8 cellular contexts compared by ENCODE assay signal in the genomic region with DNA sequence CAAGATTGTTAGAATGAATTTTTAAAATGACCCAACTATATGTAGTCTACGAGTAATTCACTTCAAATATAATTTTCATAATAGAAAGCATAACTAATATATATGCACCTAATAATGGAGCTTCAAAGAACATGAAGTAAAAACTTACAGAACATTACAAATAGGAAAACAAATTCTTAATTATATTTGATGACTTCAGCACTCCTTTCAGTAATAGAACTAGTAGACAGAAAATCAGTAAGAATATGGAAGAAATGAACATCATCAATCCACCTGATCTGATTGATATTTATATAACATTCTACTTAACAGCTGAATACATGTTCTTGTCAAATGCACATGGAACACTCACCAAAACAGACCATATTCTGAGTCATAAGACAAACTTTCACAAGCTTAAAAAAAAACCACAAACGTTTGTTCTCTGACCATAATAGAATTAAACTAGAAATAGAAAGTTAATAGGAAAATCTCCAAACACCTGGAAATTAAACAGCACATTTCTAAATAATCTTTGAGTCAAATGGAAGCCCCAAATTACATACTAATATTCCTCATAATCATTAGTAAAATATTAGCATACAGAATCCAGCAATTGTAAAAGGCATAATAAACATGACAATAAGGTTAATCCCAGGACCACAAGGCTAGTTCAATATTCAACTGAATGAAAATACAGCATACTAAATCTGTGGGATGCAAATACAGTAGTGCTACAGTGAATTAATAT. TPM values are rescaled to one million over a fixed set of nuclear protein-coding genes. Genes with fewer than 3 reads are reported as not detected.
DNase-seq lines count a peak whose midpoint lies in the region; ATAC-seq and TF ChIP-seq lines count a peak whose summit lies in the region.
"Had no signal": no experiment of that assay in that cellular context is flagged by ENCODE, and none has a peak within 500 bp of the region (broad histone marks: within the 10 kb centered on the region; RNA-seq: fewer than 3 reads in every experiment).

No MANE protein-coding gene starts in this region.

- no peak overlapping the region for H3K4me2 ChIP-seq in GM23338

- H3K4me3 Mint-ChIP-seq in activated CD8-positive, alpha-beta T cell treated with anti-CD3 and anti-CD28 coated beads for 36 hours = no peak overlapping the region
- H3K4me3 Mint-ChIP-seq in GM23338 = no peak overlapping the region

- POLR2A ChIA-PET in activated CD8-positive, alpha-beta T cell treated with anti-CD3 and anti-CD28 coated beads for 36 hours (lab: Charles Lee) = no interaction called here

- DNase-seq in activated CD8-positive, alpha-beta T cell treated with anti-CD3 and anti-CD28 coated beads for 36 hours = no peak
- DNase-seq in smooth muscle cell of the brain vasculature (ENCODE audit: low read depth, low spot score) (peak; percentile 26), NCI-H446 treated with DMSO at 0.1 percent for 48 hours (lab: John Stamatoyannopoulos, UW) (no peak), GM23338 (ENCODE audit: low spot score) (no peak), DMS153 (lab: John Stamatoyannopoulos, UW) (no peak)

- H2AFZ ChIP-seq in GM23338 = no peak overlapping the region

- H4K20me1 ChIP-seq in GM23338 (replicated peaks; ENCODE audit: insufficient read depth) = peaks cover 16% of the 10 kb centered on the region; the same call in 1 of the 2 replicates

- H3K36me3 ChIP-seq in GM23338 (ENCODE audit: insufficient read depth) = no peaks in the 10 kb centered on the region

- peaks cover 23% of the 10 kb centered on the region for H3K4me1 ChIP-seq in GM23338 (ENCODE audit: insufficient read depth)

- peaks cover 92% of the 10 kb centered on the region for H3K79me2 ChIP-seq in GM23338 (replicated peaks; ENCODE audit: insufficient read depth)

- no peaks in the 10 kb centered on the region for H3K9me2 ChIP-seq in GM23338 (ENCODE audit: insufficient read depth)

- TF ChIP-seq CTCF in activated CD8-positive, alpha-beta T cell treated with anti-CD3 and anti-CD28 coated beads for 36 hours (IDR thresholded peaks at IDR 0.05) = no peak
- no peak for TF ChIP-seq CTCF in GM23338 (conservative IDR thresholded peaks at IDR 0.05; ENCODE audit: low read depth in 2 of 2)

- ATAC-seq in GM19328 (IDR thresholded peaks at IDR 0.05; ENCODE audit: unreplicated experiment) = peak; percentile 81
- peak; percentile 66 for ATAC-seq in HG03103 (IDR thresholded peaks at IDR 0.05; ENCODE audit: low read depth, unreplicated experiment)
- ATAC-seq in activated CD8-positive, alpha-beta T cell treated with anti-CD3 and anti-CD28 coated beads for 36 hours = peak; percentile 76
- ATAC-seq in GM23338 = no peak

- CTCF ChIA-PET in activated CD8-positive, alpha-beta T cell treated with anti-CD3 and anti-CD28 coated beads for 36 hours (lab: Charles Lee) = interaction anchor here (2.0 kb wide), 1 partner anchor 66 kb away, joined by 6 read pairs; no protein-coding TSS in a partner anchor

- H3K27me3 Mint-ChIP-seq in activated CD8-positive, alpha-beta T cell treated with anti-CD3 and anti-CD28 coated beads for 36 hours = no peaks in the 10 kb centered on the region
- H3K27me3 Mint-ChIP-seq in GM23338 (ENCODE audit: insufficient read depth, low read depth, poor library complexity) = no peaks in the 10 kb centered on the region

- H3K27ac Mint-ChIP-seq in activated CD8-positive, alpha-beta T cell treated with anti-CD3 and anti-CD28 coated beads for 36 hours = peak overlapping the region; percentile 38
- no peak overlapping the region for H3K27ac Mint-ChIP-seq in GM23338

- no peak overlapping the region for H3K4me3 ChIP-seq in GM23338
- H3K4me3 ChIP-seq: lung had no signal

- H3K9me3 Mint-ChIP-seq in activated CD8-positive, alpha-beta T cell treated with anti-CD3 and anti-CD28 coated beads for 36 hours = peaks cover 4% of the 10 kb centered on the region
- no peaks in the 10 kb centered on the region for H3K9me3 Mint-ChIP-seq in GM23338

- H3K4me1 Mint-ChIP-seq in activated CD8-positive, alpha-beta T cell treated with anti-CD3 and anti-CD28 coated beads for 36 hours (ENCODE audit: low read depth) = peaks cover 56% of the 10 kb centered on the region
- peaks cover 27% of the 10 kb centered on the region for H3K4me1 Mint-ChIP-seq in GM23338

- intact Hi-C loops in activated CD8-positive, alpha-beta T cell treated with anti-CD3 and anti-CD28 coated beads for 36 hours (cut with micrococcal nuclease) = no loop called here

- H3F3A ChIP-seq in GM23338 (replicated peaks; ENCODE audit: low read depth) = no peaks in the 10 kb centered on the region

- H3K36me3 Mint-ChIP-seq in activated CD8-positive, alpha-beta T cell treated with anti-CD3 and anti-CD28 coated beads for 36 hours (ENCODE audit: low read depth) = peaks cover 21% of the 10 kb centered on the region
- peaks cover 9% of the 10 kb centered on the region; the same call in 2 of the 3 replicates for H3K36me3 Mint-ChIP-seq in GM23338 (ENCODE audit: low read depth)

- H3K27ac ChIP-seq in GM23338 (ENCODE audit: low read depth) = no peak overlapping the region

- H3K27me3 ChIP-seq in GM23338 (ENCODE audit: insufficient read depth) = no peaks in the 10 kb centered on the region

TF ChIP-seq in GM23338, 12 proteins besides CTCF, POLR2A, EP300 and RAD21 (continues in another document):
- TF ChIP-seq ZNF114 (CRISPR knock-in tag; IDR thresholded peaks at IDR 0.05) (no peak), STAT1 (IDR thresholded peaks at IDR 0.05; ENCODE audit: unreplicated experiment) (no peak), ZNF331 (CRISPR knock-in tag; IDR thresholded peaks at IDR 0.05; ENCODE audit: low read depth) (no peak), JUNB (IDR thresholded peaks at IDR 0.05; ENCODE audit: unreplicated experiment) (no peak), CREB1 (CRISPR knock-in tag; IDR thresholded peaks at IDR 0.05; ENCODE audit: low read depth) (no peak), POLR2AphosphoS5 (IDR thresholded peaks at IDR 0.05; ENCODE audit: low read depth) (no peak), EZH2 (IDR thresholded peaks at IDR 0.05; ENCODE audit: low read depth, unreplicated experiment) (no peak), EZH2phosphoT487 (IDR thresholded peaks at IDR 0.05; ENCODE audit: unreplicated experiment) (no peak)
- TF ChIP-seq, protein P1, sequence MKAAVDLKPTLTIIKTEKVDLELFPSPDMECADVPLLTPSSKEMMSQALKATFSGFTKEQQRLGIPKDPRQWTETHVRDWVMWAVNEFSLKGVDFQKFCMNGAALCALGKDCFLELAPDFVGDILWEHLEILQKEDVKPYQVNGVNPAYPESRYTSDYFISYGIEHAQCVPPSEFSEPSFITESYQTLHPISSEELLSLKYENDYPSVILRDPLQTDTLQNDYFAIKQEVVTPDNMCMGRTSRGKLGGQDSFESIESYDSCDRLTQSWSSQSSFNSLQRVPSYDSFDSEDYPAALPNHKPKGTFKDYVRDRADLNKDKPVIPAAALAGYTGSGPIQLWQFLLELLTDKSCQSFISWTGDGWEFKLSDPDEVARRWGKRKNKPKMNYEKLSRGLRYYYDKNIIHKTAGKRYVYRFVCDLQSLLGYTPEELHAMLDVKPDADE (IDR thresholded peaks at IDR 0.05) = no peak
- TF ChIP-seq, protein P2, sequence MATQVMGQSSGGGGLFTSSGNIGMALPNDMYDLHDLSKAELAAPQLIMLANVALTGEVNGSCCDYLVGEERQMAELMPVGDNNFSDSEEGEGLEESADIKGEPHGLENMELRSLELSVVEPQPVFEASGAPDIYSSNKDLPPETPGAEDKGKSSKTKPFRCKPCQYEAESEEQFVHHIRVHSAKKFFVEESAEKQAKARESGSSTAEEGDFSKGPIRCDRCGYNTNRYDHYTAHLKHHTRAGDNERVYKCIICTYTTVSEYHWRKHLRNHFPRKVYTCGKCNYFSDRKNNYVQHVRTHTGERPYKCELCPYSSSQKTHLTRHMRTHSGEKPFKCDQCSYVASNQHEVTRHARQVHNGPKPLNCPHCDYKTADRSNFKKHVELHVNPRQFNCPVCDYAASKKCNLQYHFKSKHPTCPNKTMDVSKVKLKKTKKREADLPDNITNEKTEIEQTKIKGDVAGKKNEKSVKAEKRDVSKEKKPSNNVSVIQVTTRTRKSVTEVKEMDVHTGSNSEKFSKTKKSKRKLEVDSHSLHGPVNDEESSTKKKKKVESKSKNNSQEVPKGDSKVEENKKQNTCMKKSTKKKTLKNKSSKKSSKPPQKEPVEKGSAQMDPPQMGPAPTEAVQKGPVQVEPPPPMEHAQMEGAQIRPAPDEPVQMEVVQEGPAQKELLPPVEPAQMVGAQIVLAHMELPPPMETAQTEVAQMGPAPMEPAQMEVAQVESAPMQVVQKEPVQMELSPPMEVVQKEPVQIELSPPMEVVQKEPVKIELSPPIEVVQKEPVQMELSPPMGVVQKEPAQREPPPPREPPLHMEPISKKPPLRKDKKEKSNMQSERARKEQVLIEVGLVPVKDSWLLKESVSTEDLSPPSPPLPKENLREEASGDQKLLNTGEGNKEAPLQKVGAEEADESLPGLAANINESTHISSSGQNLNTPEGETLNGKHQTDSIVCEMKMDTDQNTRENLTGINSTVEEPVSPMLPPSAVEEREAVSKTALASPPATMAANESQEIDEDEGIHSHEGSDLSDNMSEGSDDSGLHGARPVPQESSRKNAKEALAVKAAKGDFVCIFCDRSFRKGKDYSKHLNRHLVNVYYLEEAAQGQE (IDR thresholded peaks at IDR 0.05; ENCODE audit: unreplicated experiment) = no peak

RNA-seq across cellular contexts. Expression of a gene that starts 48.0 kb away (rescaled TPM):
- total RNA-seq in activated CD8-positive, alpha-beta T cell treated with anti-CD3 and anti-CD28 coated beads for 36 hours = 10 to 100 TPM; 30.0 to 30.6 TPM
- total RNA-seq in GM23338 (2014; rRNA removed; shearing (Covaris generic)) = 36.8 and 47.0 TPM in 2 replicates
- polyA plus RNA-seq in GM23338 (2016; fragmentation: Nextera tagmentation; extraction: Ambion mirVana) = 12.3 and 14.6 TPM in 2 replicates
